In the genomic region with DNA sequence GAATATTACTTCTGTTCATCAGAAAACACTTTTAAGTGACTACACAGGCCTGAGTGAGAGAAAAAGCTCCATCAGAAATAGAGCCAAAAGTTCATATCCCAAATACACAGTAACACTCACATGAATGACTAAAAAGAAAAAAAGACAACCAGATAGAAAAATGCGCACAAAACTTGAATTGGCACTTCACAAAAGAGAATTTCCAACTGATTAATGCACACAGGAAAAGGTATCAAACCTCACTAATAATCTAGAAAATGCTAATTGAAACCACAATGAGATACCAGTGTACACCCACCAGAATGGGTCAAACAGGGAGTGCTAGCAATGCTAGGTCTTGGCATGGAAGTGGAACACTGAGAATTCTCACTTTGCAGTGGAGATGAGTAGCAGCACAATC, we compare ENCODE assay signal across 26 cellular contexts.
"Had no signal": no experiment of that assay in that cellular context is flagged by ENCODE, and none has a peak within 500 bp of the region (broad histone marks: within the 10 kb centered on the region; RNA-seq: fewer than 3 reads in every experiment).

No MANE protein-coding gene starts in this region.

- H3K36me3 ChIP-seq: colonic mucosa had no signal

- H3K4me1 ChIP-seq: colonic mucosa, esophagus squamous epithelium, foreskin keratinocyte, gastrocnemius medialis, gastroesophageal sphincter, heart left ventricle, heart right ventricle had no signal

- H3K27ac Mint-ChIP-seq: dendritic cell treated with granulocyte-macrophage colony-stimulating factor and Interleukin-4, amounts not matched to agents 40 ng/mL and 50 ng/mL, for 4 days; endodermal cell had no signal

- DNase-seq: colonic mucosa; cortex of kidney; dermis blood vessel endothelial cell; dorsolateral prefrontal cortex; effector CD4-positive, alpha-beta T cell; effector CD8-positive, alpha-beta T cell; effector memory CD4-positive, alpha-beta T cell; effector memory CD8-positive, alpha-beta T cell; endodermal cell; erythroblast; esophagus squamous epithelium; foreskin fibroblast; foreskin keratinocyte; foreskin melanocyte; gastrocnemius medialis; glutamatergic neuron; head of caudate nucleus; heart left ventricle; heart right ventricle had no signal

- H3K9me3 ChIP-seq: colonic mucosa, esophagus squamous epithelium, gastrocnemius medialis, gastroesophageal sphincter had no signal

- H3K27me3 ChIP-seq: colonic mucosa, dorsolateral prefrontal cortex, esophagus squamous epithelium, foreskin keratinocyte, gastrocnemius medialis, gastroesophageal sphincter, heart left ventricle, heart right ventricle had no signal

- H3K4me3 Mint-ChIP-seq: dendritic cell treated with granulocyte-macrophage colony-stimulating factor and Interleukin-4, amounts not matched to agents 40 ng/mL and 50 ng/mL, for 4 days; effector memory CD8-positive, alpha-beta T cell; endodermal cell had no signal

- FAIRE-seq: colon, endometrium, endothelial cell of umbilical vein had no signal

- H3K27me3 Mint-ChIP-seq: dendritic cell treated with granulocyte-macrophage colony-stimulating factor and Interleukin-4, amounts not matched to agents 40 ng/mL and 50 ng/mL, for 4 days; effector memory CD8-positive, alpha-beta T cell had no signal

- H3K27ac ChIP-seq: colonic mucosa, coronary artery, dorsolateral prefrontal cortex, epithelial cell of prostate, esophagus squamous epithelium, foreskin keratinocyte, gastrocnemius medialis, gastroesophageal sphincter, heart left ventricle, heart right ventricle had no signal

- H3K4me1 Mint-ChIP-seq: endodermal cell had no signal

- H3K4me3 ChIP-seq: colonic mucosa, coronary artery, dorsolateral prefrontal cortex, esophagus squamous epithelium, gastrocnemius medialis, gastroesophageal sphincter, heart left ventricle, heart right ventricle had no signal
